ENCODE assay signal across 15 cellular contexts in genomic region chr6:22877946-22878705, GRCh38.
DNase-seq lines count a peak whose midpoint lies in the region; ATAC-seq, FAIRE-seq and TF ChIP-seq lines count a peak whose summit lies in the region.
"Had no signal": no experiment of that assay in that cellular context is flagged by ENCODE, and none has a peak within 500 bp of the region (broad histone marks: within the 10 kb centered on the region; RNA-seq: fewer than 3 reads in every experiment).

No MANE protein-coding gene starts in this region.

- FAIRE-seq in A549 (lab: Jason Lieb, UNC) (no peak), endothelial cell of umbilical vein (lab: Jason Lieb, UNC) (no peak)
- FAIRE-seq: A204.1, islet of Langerhans had no signal

- POLR2A ChIA-PET in A549 (lab: Yijun Ruan, JAX) (no interaction called here), endothelial cell of umbilical vein (lab: Charles Lee) (no interaction called here), PC-9 (lab: Charles Lee; ENCODE audit: unreplicated experiment) (no interaction called here)

- H3K4me2 ChIP-seq in A549 (no peak overlapping the region), endothelial cell of umbilical vein (ENCODE audit: insufficient read depth, low read length) (no peak overlapping the region), PC-9 (no peak overlapping the region)

- intact Hi-C loops in endothelial cell of umbilical vein (cut with micrococcal nuclease) = no loop called here
- intact Hi-C loops in left lung (cut with DNase I) = no loop called here
- intact Hi-C loops in ascending aorta (cut with DNase I) = no loop called here
- intact Hi-C loops in PC-9 (cut with micrococcal nuclease; ENCODE audit: unreplicated experiment) = no loop called here

- TF ChIP-seq RAD21 in A549 (conservative IDR thresholded peaks at IDR 0.05 in 1 of 2, IDR thresholded peaks at IDR 0.05 in 1 of 2) = no peak

- ATAC-seq in A549 (no peak), left lung (peak; percentile 27), HG03378 (IDR thresholded peaks at IDR 0.05; ENCODE audit: unreplicated experiment) (no peak)
- ATAC-seq: stimulated activated naive CD8-positive, alpha-beta T cell treated with anti-CD3 and anti-CD28 coated beads, Interleukin-15, Interleukin-2, amounts not matched to agents 100 U/mL and 50 U/mL, for 24 hours had no signal

- CTCF ChIA-PET in A549 (lab: Yijun Ruan, JAX) (no interaction called here), endothelial cell of umbilical vein (lab: Charles Lee) (no interaction called here), PC-9 (lab: Charles Lee) (no interaction called here)

- no peak overlapping the region for H3K4me3 ChIP-seq in A549
- H3K4me3 ChIP-seq in HUES6 (ENCODE audit: low read depth, low read length) = no peak overlapping the region; the same call in 1 of the 2 replicates
- H3K4me3 ChIP-seq in endothelial cell of umbilical vein (replicated peaks in 1 of 3; ENCODE audit: insufficient read depth in 1 of 3, low read depth in 1 of 3, low read length in 3 of 3) = no peak overlapping the region
- no peak overlapping the region for H3K4me3 ChIP-seq in left lung
- no peak overlapping the region for H3K4me3 ChIP-seq in ascending aorta
- no peak overlapping the region for H3K4me3 ChIP-seq in PC-9

- peak overlapping the region; percentile 13 for H2AFZ ChIP-seq in endothelial cell of umbilical vein (ENCODE audit: low read depth, low read length)
- H2AFZ ChIP-seq in PC-9 = no peak overlapping the region

- BruUV-seq in endothelial cell of umbilical vein (replicated peaks; lab: Mats Ljungman, UMichigan) = no TSS peak
- BruUV-seq in PC-9 (replicated peaks; lab: Mats Ljungman, UMichigan) = no TSS peak

- DNase-seq in A549 (ENCODE audit: low read depth in 1 of 2, low spot score in 1 of 2) = no peak
- DNase-seq in endothelial cell of umbilical vein (ENCODE audit: low read depth, low spot score) = no peak
- no peak for DNase-seq in left lung
- DNase-seq in ascending aorta (ENCODE audit: low spot score in 2 of 2) = no peak
- DNase-seq in PC-9 = no peak
- DNase-seq in SIG-M5 (lab: John Stamatoyannopoulos, UW) = no peak
- DNase-seq: activated CD4-positive, alpha-beta T cell treated with anti-CD3 and anti-CD28 coated beads, Interleukin-2, amount 10 ng/mL, durations not matched to agents 7 days and 5 days; dermis blood vessel endothelial cell; NCI-H1092; nucleus accumbens; stimulated activated naive CD8-positive, alpha-beta T cell treated with anti-CD3 and anti-CD28 coated beads, Interleukin-15, Interleukin-2, amounts not matched to agents 100 U/mL and 50 U/mL, for 24 hours had no signal

- no peaks in the 10 kb centered on the region for H3K36me3 ChIP-seq in HUES6 (ENCODE audit: control insufficient read depth, insufficient read depth, low read length)
- H3K36me3 ChIP-seq in endothelial cell of umbilical vein (ENCODE audit: control insufficient read depth in 2 of 2, extremely low read depth in 1 of 2, insufficient read depth in 2 of 2, low read length in 2 of 2) = no peaks in the 10 kb centered on the region
- H3K36me3 ChIP-seq in left lung = no peaks in the 10 kb centered on the region
- no peaks in the 10 kb centered on the region for H3K36me3 ChIP-seq in ascending aorta
- no peaks in the 10 kb centered on the region for H3K36me3 ChIP-seq in PC-9 (ENCODE audit: low read depth)

- H4K20me1 ChIP-seq in endothelial cell of umbilical vein (replicated peaks; ENCODE audit: control insufficient read depth, extremely low read depth, insufficient read depth, low read length) (no peaks in the 10 kb centered on the region), PC-9 (ENCODE audit: insufficient read depth) (no peaks in the 10 kb centered on the region)

- TF ChIP-seq CTCF in A549 (IDR thresholded peaks at IDR 0.05) (no peak), endothelial cell of umbilical vein (IDR thresholded peaks at IDR 0.05; ENCODE audit: extremely low read depth in 1 of 2, insufficient read depth in 1 of 2, low read depth in 1 of 2, low read length in 2 of 2) (no peak), left lung (IDR thresholded peaks at IDR 0.05) (no peak), ascending aorta (IDR thresholded peaks at IDR 0.05) (no peak), PC-9 (conservative IDR thresholded peaks at IDR 0.05) (no peak)

- peaks cover 10% of the 10 kb centered on the region for H3F3A ChIP-seq in PC-9 (ENCODE audit: insufficient read depth, low read depth)

- H3K4me1 ChIP-seq in A549 (peaks cover 19% of the 10 kb centered on the region), HUES6 (ENCODE audit: control insufficient read depth, insufficient read depth, low read length) (peaks cover 42% of the 10 kb centered on the region), endothelial cell of umbilical vein (ENCODE audit: control insufficient read depth, extremely low read depth, insufficient read depth, low read length) (peaks cover 30% of the 10 kb centered on the region), left lung (peaks cover 0 to 10% of the 10 kb centered on the region in 2 donors), ascending aorta (peaks cover 0 to 4% of the 10 kb centered on the region in 2 donors), PC-9 (replicated peaks; ENCODE audit: insufficient read depth) (peaks cover 17% of the 10 kb centered on the region)

- no peaks in the 10 kb centered on the region; the same call in 2 of the 3 replicates for H3K9me3 ChIP-seq in A549
- H3K9me3 ChIP-seq in HUES6 (ENCODE audit: control insufficient read depth, insufficient read depth, low read depth, low read length) = peaks cover 7% of the 10 kb centered on the region
- no peaks in the 10 kb centered on the region for H3K9me3 ChIP-seq in endothelial cell of umbilical vein (replicated peaks; ENCODE audit: control insufficient read depth, insufficient read depth, low read length)
- H3K9me3 ChIP-seq in left lung = peaks cover 0 to 2% of the 10 kb centered on the region in 2 donors
- no peaks in the 10 kb centered on the region for H3K9me3 ChIP-seq in ascending aorta
- H3K9me3 ChIP-seq in PC-9 (ENCODE audit: insufficient read depth, low read depth) = no peaks in the 10 kb centered on the region

- WGBS in A549 (ENCODE audit: missing lambda C conversion rate) = 66% methylated on average over 5 of the region's 5 CpGs

- no peaks in the 10 kb centered on the region for H3K9me1 ChIP-seq in endothelial cell of umbilical vein (replicated peaks; ENCODE audit: control insufficient read depth, extremely low read depth, insufficient read depth, low read length)

- no peak for TF ChIP-seq POLR2A in A549 (IDR thresholded peaks at IDR 0.05; ENCODE audit: low read length)
- TF ChIP-seq POLR2A in endothelial cell of umbilical vein (IDR thresholded peaks at IDR 0.05; ENCODE audit: low read depth, low read length) = no peak

- no peak for TF ChIP-seq EP300 in A549 (IDR thresholded peaks at IDR 0.05)

- H3K79me2 ChIP-seq in endothelial cell of umbilical vein (ENCODE audit: control insufficient read depth, insufficient read depth, low read length) (no peaks in the 10 kb centered on the region), PC-9 (ENCODE audit: low read depth) (no peaks in the 10 kb centered on the region)

- H3K27me3 ChIP-seq in HUES6 (ENCODE audit: control insufficient read depth, insufficient read depth, low read length) (no peaks in the 10 kb centered on the region), endothelial cell of umbilical vein (ENCODE audit: control insufficient read depth in 2 of 2, insufficient read depth in 2 of 2, low read length in 2 of 2) (no peaks in the 10 kb centered on the region), left lung (no peaks in the 10 kb centered on the region), ascending aorta (no peaks in the 10 kb centered on the region), PC-9 (ENCODE audit: insufficient read depth, low read depth) (no peaks in the 10 kb centered on the region)

- dilution Hi-C loops in endothelial cell of umbilical vein (cut with MboI; ENCODE audit: extremely low pct_ligation_motif_present, low sequenced_read_pairs) = no loop called here

- H3K27ac ChIP-seq in A549 (peak overlapping the region; percentile 18 to 49; a peak in 3 of 6 replicates), HUES6 (ENCODE audit: low read depth, low read length) (peak overlapping the region; percentile 76), endothelial cell of umbilical vein (ENCODE audit: insufficient read depth, low read depth, low read length) (no peak overlapping the region), left lung (no peak overlapping the region), ascending aorta (peak overlapping the region in 1 of 2 donors; percentile 11), PC-9 (no peak overlapping the region)

- no peaks in the 10 kb centered on the region for H3K9me2 ChIP-seq in PC-9 (ENCODE audit: insufficient read depth)

- H3K9ac ChIP-seq in HUES6 (ENCODE audit: low read length) (peak overlapping the region; percentile 69), endothelial cell of umbilical vein (replicated peaks; ENCODE audit: extremely low read depth, insufficient read depth, low read length) (no peak overlapping the region)

TF ChIP-seq in A549, 52 proteins besides CTCF, POLR2A, EP300 and RAD21:
- TF ChIP-seq NFE2L2 (conservative IDR thresholded peaks at IDR 0.05; ENCODE audit: low read length) (no peak), POLR2AphosphoS2 (conservative IDR thresholded peaks at IDR 0.05; ENCODE audit: low read length) (no peak), RARB (CRISPR knock-in tag; IDR thresholded peaks at IDR 0.05) (no peak), MYC (IDR thresholded peaks at IDR 0.05; ENCODE audit: borderline replicate concordance, low read length) (no peak), CHD4 (IDR thresholded peaks at IDR 0.05; ENCODE audit: borderline replicate concordance) (no peak), NPAS2 (CRISPR knock-in tag; IDR thresholded peaks at IDR 0.05; ENCODE audit: borderline replicate concordance) (no peak), RNF2 (IDR thresholded peaks at IDR 0.05; ENCODE audit: borderline replicate concordance, low read depth) (no peak), CBX2 (IDR thresholded peaks at IDR 0.05; ENCODE audit: borderline replicate concordance, low read depth) (no peak)

TF ChIP-seq in endothelial cell of umbilical vein, 7 proteins besides CTCF, POLR2A, EP300 and RAD21:
- TF ChIP-seq JUN (IDR thresholded peaks at IDR 0.05; ENCODE audit: borderline replicate concordance, insufficient read depth, insufficient read length, low read depth) (no peak), FOS (IDR thresholded peaks at IDR 0.05; ENCODE audit: borderline replicate concordance, insufficient read depth, low read length) (no peak), MYC (IDR thresholded peaks at IDR 0.05; ENCODE audit: low read depth, low read length) (no peak), GATA2 (IDR thresholded peaks at IDR 0.05; ENCODE audit: insufficient read depth, insufficient read length, low read depth, low read length) (no peak), MAX (IDR thresholded peaks at IDR 0.05; ENCODE audit: insufficient read depth, insufficient read length) (no peak), EZH2 (IDR thresholded peaks at IDR 0.05; ENCODE audit: borderline replicate concordance, low read depth, low read length, severe bottlenecking) (no peak), POLR2AphosphoS5 (IDR thresholded peaks at IDR 0.05; ENCODE audit: insufficient read depth, low read depth, low read length) (no peak)
TF ChIP-seq in endothelial cell of umbilical vein: peak in this region for 0.

Comparison
In these comparisons a context has a peak if more than half of its experiments do, and no peak if none do; other contexts are left out.
1. H3K27ac ChIP-seq: peak in A549 (2 of 2) and HUES6 (single experiment); none in endothelial cell of umbilical vein (single experiment), left lung (0 of 2) and PC-9 (single experiment).